Comparison of ENCODE assay signal across 13 cellular contexts in genomic region chr11:41498726-41499125, GRCh38. TPM values are rescaled to one million over a fixed set of nuclear protein-coding genes. Genes with fewer than 3 reads are reported as not detected.
DNase-seq lines count a peak whose midpoint lies in the region; ATAC-seq and TF ChIP-seq lines count a peak whose summit lies in the region.
"Had no signal": no experiment of that assay in that cellular context is flagged by ENCODE, and none has a peak within 500 bp of the region (broad histone marks: within the 10 kb centered on the region; RNA-seq: fewer than 3 reads in every experiment).

No MANE protein-coding gene starts in this region.

- ATAC-seq in DND-41 (ENCODE audit: insufficient read depth, low read depth) (no peak), right lobe of liver (no peak)
- no peak for ATAC-seq in stimulated activated naive CD8-positive, alpha-beta T cell treated with anti-CD3 and anti-CD28 coated beads, Interleukin-15, amount 100 ng/mL, for 72 hours
- ATAC-seq: psoas muscle had no signal

- no peak for TF ChIP-seq POLR2A in right lobe of liver (IDR thresholded peaks at IDR 0.05)

- H2AFZ ChIP-seq in DND-41 (ENCODE audit: low read depth, low read length) = no peak overlapping the region
- no peak overlapping the region for H2AFZ ChIP-seq in Karpas-422 (ENCODE audit: low read length)

- H3K9me2 ChIP-seq in Karpas-422 (replicated peaks; ENCODE audit: insufficient read depth, low read length) = no peaks in the 10 kb centered on the region

- H3K4me1 ChIP-seq in DND-41 (ENCODE audit: insufficient read depth, low read length) (no peaks in the 10 kb centered on the region), Karpas-422 (ENCODE audit: low read length) (no peaks in the 10 kb centered on the region), right lobe of liver (no peaks in the 10 kb centered on the region)
- H3K4me1 ChIP-seq: psoas muscle had no signal

- peaks cover 7 to 16% of the 10 kb centered on the region in 2 donors for H3K9me3 Mint-ChIP-seq in stimulated activated naive CD8-positive, alpha-beta T cell treated with anti-CD3 and anti-CD28 coated beads, Interleukin-15, amount 100 ng/mL, for 72 hours
- H3K9me3 Mint-ChIP-seq: T-helper 1 cell treated with Interleukin-12 subunit alpha and Interleukin-12 subunit beta and Interleukin-4 antibody, amounts not matched to agents 30 μg/mL and 1 μg/mL, for 36 hours had no signal

- no peaks in the 10 kb centered on the region for H3K27me3 Mint-ChIP-seq in stimulated activated naive CD8-positive, alpha-beta T cell treated with anti-CD3 and anti-CD28 coated beads, Interleukin-15, amount 100 ng/mL, for 72 hours

- H3K27ac ChIP-seq in DND-41 (ENCODE audit: low read length) = no peak overlapping the region
- no peak overlapping the region for H3K27ac ChIP-seq in Karpas-422 (ENCODE audit: low read length)
- H3K27ac ChIP-seq in right lobe of liver = no peak overlapping the region
- H3K27ac ChIP-seq: psoas muscle had no signal

- H3K4me3 ChIP-seq in DND-41 (ENCODE audit: low read depth in 1 of 2, low read length in 2 of 2) (no peak overlapping the region), Karpas-422 (ENCODE audit: low read length) (no peak overlapping the region), astrocyte of the spinal cord (ENCODE audit: low read depth, low read length) (no peak overlapping the region), right lobe of liver (no peak overlapping the region)
- H3K4me3 ChIP-seq: lung, psoas muscle had no signal

- no peak overlapping the region for H3K27ac Mint-ChIP-seq in stimulated activated naive CD8-positive, alpha-beta T cell treated with anti-CD3 and anti-CD28 coated beads, Interleukin-15, amount 100 ng/mL, for 72 hours
- H3K27ac Mint-ChIP-seq: T-helper 1 cell treated with Interleukin-12 subunit alpha and Interleukin-12 subunit beta and Interleukin-4 antibody, amounts not matched to agents 30 μg/mL and 1 μg/mL, for 36 hours had no signal

- H4K20me1 ChIP-seq in DND-41 (ENCODE audit: insufficient read depth, low read length) = no peaks in the 10 kb centered on the region
- no peaks in the 10 kb centered on the region for H4K20me1 ChIP-seq in Karpas-422 (ENCODE audit: insufficient read depth, low read depth, low read length)

- intact Hi-C loops in right lobe of liver (cut with DNase I) = no loop called here

- H3K4me2 ChIP-seq in DND-41 (ENCODE audit: insufficient read depth, low read length) (no peak overlapping the region), Karpas-422 (ENCODE audit: low read depth, low read length, poor library complexity, severe bottlenecking) (no peak overlapping the region)

- H3K27me3 ChIP-seq in DND-41 (ENCODE audit: insufficient read depth, low read length, poor library complexity) (no peaks in the 10 kb centered on the region), Karpas-422 (ENCODE audit: low read length) (no peaks in the 10 kb centered on the region), right lobe of liver (no peaks in the 10 kb centered on the region)

- H3K4me3 Mint-ChIP-seq in stimulated activated naive CD8-positive, alpha-beta T cell treated with anti-CD3 and anti-CD28 coated beads, Interleukin-15, amount 100 ng/mL, for 72 hours = no peak overlapping the region
- H3K4me3 Mint-ChIP-seq: T-helper 1 cell treated with Interleukin-12 subunit alpha and Interleukin-12 subunit beta and Interleukin-4 antibody, amounts not matched to agents 30 μg/mL and 1 μg/mL, for 36 hours had no signal

- H3K79me2 ChIP-seq in DND-41 (ENCODE audit: insufficient read depth, low read length) (no peaks in the 10 kb centered on the region), Karpas-422 (ENCODE audit: low read length) (no peaks in the 10 kb centered on the region)

- H3K9me3 ChIP-seq in DND-41 (ENCODE audit: insufficient read depth, low read length, severe bottlenecking) (no peaks in the 10 kb centered on the region), Karpas-422 (ENCODE audit: low read length) (no peaks in the 10 kb centered on the region), right lobe of liver (no peaks in the 10 kb centered on the region)
- H3K9me3 ChIP-seq: psoas muscle had no signal

- WGBS in right lobe of liver (ENCODE audit: insufficient coverage, low coverage, low lambda C conversion rate, missing lambda C conversion rate) = 4% methylated on average over 1 of the region's 1 CpG

- H3K36me3 ChIP-seq in DND-41 (ENCODE audit: insufficient read depth, low read length) (no peaks in the 10 kb centered on the region), Karpas-422 (ENCODE audit: insufficient read depth, low read length) (no peaks in the 10 kb centered on the region), right lobe of liver (no peaks in the 10 kb centered on the region)

- H3K4me1 Mint-ChIP-seq in stimulated activated naive CD8-positive, alpha-beta T cell treated with anti-CD3 and anti-CD28 coated beads, Interleukin-15, amount 100 ng/mL, for 72 hours = no peaks in the 10 kb centered on the region

- H3K9ac ChIP-seq in DND-41 (ENCODE audit: low read depth, low read length) (no peak overlapping the region), Karpas-422 (ENCODE audit: low read length) (no peak overlapping the region)

- in situ Hi-C loops in astrocyte of the spinal cord (cut with HindIII; ENCODE audit: low sequenced_read_pairs) = no loop called here

- TF ChIP-seq CTCF in DND-41 (IDR thresholded peaks at IDR 0.05; ENCODE audit: borderline replicate concordance, extremely low read depth, low read length, poor library complexity, severe bottlenecking) (peak; percentile 7), astrocyte of the spinal cord (IDR thresholded peaks at IDR 0.05; ENCODE audit: low read depth, low read length) (peak; percentile 38), right lobe of liver (IDR thresholded peaks at IDR 0.05) (peak in 3 of 4 donors; percentile 21 to 22 (median 21))

- DNase-seq in DND-41 (no peak), Karpas-422 (peak; percentile 47), astrocyte of the spinal cord (ENCODE audit: low read depth, low spot score) (peak; percentile 37), right lobe of liver (no peak), HPDE6-E6E7 (ENCODE audit: extremely low spot score) (no peak), NCI-H1436 (lab: John Stamatoyannopoulos, UW) (no peak)
- no peak for DNase-seq in stimulated activated naive CD8-positive, alpha-beta T cell treated with anti-CD3 and anti-CD28 coated beads, Interleukin-15, amount 100 ng/mL, for 72 hours
- DNase-seq: activated CD8-positive, alpha-beta memory T cell treated with anti-CD3 and anti-CD28 coated beads, Interleukin-2, amount 50 U/mL, for 4 hours; aorta; psoas muscle had no signal

RNA-seq across cellular contexts. Expression of gene LRRC4C, which starts 39.3 kb away (rescaled TPM):
- not detected in 2 replicates for total RNA-seq in Karpas-422 (2014; rRNA removed; shearing (Covaris generic); ENCODE audit: low replicate concordance)
- total RNA-seq in right lobe of liver = under 1 TPM; 0.25 to 0.43 (median 0.27) TPM
- total RNA-seq: G401 had no signal

Comparison
In these comparisons a context has a peak if more than half of its experiments do, and no peak if none do; other contexts are left out.
1. DNase-seq: peak in Karpas-422 (single experiment) and astrocyte of the spinal cord (single experiment); none in DND-41 (single experiment), right lobe of liver (0 of 3), HPDE6-E6E7 (single experiment), stimulated activated naive CD8-positive, alpha-beta T cell treated with anti-CD3 and anti-CD28 coated beads, Interleukin-15, amount 100 ng/mL, for 72 hours (0 of 2) and NCI-H1436 (single experiment).
2. Peak in every context shown above with its lines, with median percentiles within 50 percentile points of each other: CTCF ChIP-seq.